Comparison of ENCODE assay signal across 1 cellular context in genomic region chrX:130024127-130024526, GRCh38.
A peak's percentile ranks its signal among the peaks of the same experiment; 100 is the strongest.
TF ChIP-seq lines count a peak whose summit lies in the region.

No MANE protein-coding gene starts in this region.

TF ChIP-seq in K562, 482 proteins besides CTCF, POLR2A, EP300 and RAD21 (continued from another document):
- TF ChIP-seq RBM22 (IDR thresholded peaks at IDR 0.05; ENCODE audit: low read depth, low read length, poor library complexity, severe bottlenecking) (no peak), HNRNPLL (IDR thresholded peaks at IDR 0.05; ENCODE audit: low read depth, low read length, poor library complexity, severe bottlenecking) (no peak), MTA1 (IDR thresholded peaks at IDR 0.05; ENCODE audit: borderline replicate concordance) (no peak), REST (CRISPR knock-in tag; IDR thresholded peaks at IDR 0.05; ENCODE audit: low read depth) (no peak), RFX5 (IDR thresholded peaks at IDR 0.05; ENCODE audit: low read depth, low read length) (no peak), NFIC (IDR thresholded peaks at IDR 0.05) (no peak), GABPB2 (CRISPR knock-in tag; conservative IDR thresholded peaks at IDR 0.05) (no peak), SAFB (IDR thresholded peaks at IDR 0.05; ENCODE audit: borderline replicate concordance, low read depth, low read length) (no peak), ZNF785 (CRISPR knock-in tag; IDR thresholded peaks at IDR 0.05) (no peak), ZSCAN29 (IDR thresholded peaks at IDR 0.05) (no peak), ZEB2 (IDR thresholded peaks at IDR 0.05) (no peak), ZNF75A (CRISPR knock-in tag; IDR thresholded peaks at IDR 0.05) (no peak), PRDM10 (IDR thresholded peaks at IDR 0.05; ENCODE audit: partially characterized antibody) (no peak), ZBTB7A (IDR thresholded peaks at IDR 0.05; ENCODE audit: borderline replicate concordance, control insufficient read depth, low read depth, low read length) (no peak), TCF15 (CRISPR knock-in tag; IDR thresholded peaks at IDR 0.05) (no peak), CBX1 (IDR thresholded peaks at IDR 0.05; ENCODE audit: low read depth) (no peak), NR2C1 (IDR thresholded peaks at IDR 0.05) (no peak), NR2C1 (tag; IDR thresholded peaks at IDR 0.05) (no peak), ZNF445 (CRISPR knock-in tag; IDR thresholded peaks at IDR 0.05; ENCODE audit: low read depth) (no peak), ESRRA (IDR thresholded peaks at IDR 0.05; ENCODE audit: borderline replicate concordance, low read depth) (no peak), ZNF79 (CRISPR knock-in tag; IDR thresholded peaks at IDR 0.05; ENCODE audit: low read depth) (no peak), PRPF4 (IDR thresholded peaks at IDR 0.05; ENCODE audit: insufficient read depth, low read depth, low read length, poor library complexity, severe bottlenecking) (no peak), MTF1 (CRISPR knock-in tag; IDR thresholded peaks at IDR 0.05; ENCODE audit: borderline replicate concordance) (no peak), ZNF224 (CRISPR knock-in tag; IDR thresholded peaks at IDR 0.05) (no peak), SPI1 (IDR thresholded peaks at IDR 0.05; ENCODE audit: borderline replicate concordance, low read depth, low read length) (peak; percentile 94), CBX8 (IDR thresholded peaks at IDR 0.05; ENCODE audit: borderline replicate concordance, extremely low read depth, low read depth, low read length, poor library complexity, severe bottlenecking) (no peak), ZNF507 (tag; conservative IDR thresholded peaks at IDR 0.05) (no peak), ZNF644 (tag; IDR thresholded peaks at IDR 0.05; ENCODE audit: low read depth) (no peak), NUFIP1 (IDR thresholded peaks at IDR 0.05; ENCODE audit: partially characterized antibody) (no peak), BMI1 (IDR thresholded peaks at IDR 0.05; ENCODE audit: low read length) (no peak), ZNF280B (CRISPR knock-in tag; IDR thresholded peaks at IDR 0.05) (no peak), ZNF143 (CRISPR knock-in tag; IDR thresholded peaks at IDR 0.05) (no peak), HDAC2 (IDR thresholded peaks at IDR 0.05) (no peak), SNRNP70 (optimal IDR thresholded peaks at IDR 0.05; ENCODE audit: low read depth, low read length) (no peak), E4F1 (CRISPR knock-in tag; IDR thresholded peaks at IDR 0.05; ENCODE audit: borderline replicate concordance) (no peak), ZNF23 (CRISPR knock-in tag; IDR thresholded peaks at IDR 0.05) (no peak), DPF2 (IDR thresholded peaks at IDR 0.05) (peak; percentile 34; the same call in 1 of the 2 replicates), MITF (IDR thresholded peaks at IDR 0.05) (no peak), ZFP30 (CRISPR knock-in tag; IDR thresholded peaks at IDR 0.05; ENCODE audit: borderline replicate concordance) (no peak), RBM14 (IDR thresholded peaks at IDR 0.05; ENCODE audit: borderline replicate concordance, insufficient read depth, low read depth, low read length) (no peak), RNF2 (IDR thresholded peaks at IDR 0.05) (no peak), ZNF76 (CRISPR knock-in tag; IDR thresholded peaks at IDR 0.05; ENCODE audit: borderline replicate concordance) (no peak)
- TF ChIP-seq, protein P1, sequence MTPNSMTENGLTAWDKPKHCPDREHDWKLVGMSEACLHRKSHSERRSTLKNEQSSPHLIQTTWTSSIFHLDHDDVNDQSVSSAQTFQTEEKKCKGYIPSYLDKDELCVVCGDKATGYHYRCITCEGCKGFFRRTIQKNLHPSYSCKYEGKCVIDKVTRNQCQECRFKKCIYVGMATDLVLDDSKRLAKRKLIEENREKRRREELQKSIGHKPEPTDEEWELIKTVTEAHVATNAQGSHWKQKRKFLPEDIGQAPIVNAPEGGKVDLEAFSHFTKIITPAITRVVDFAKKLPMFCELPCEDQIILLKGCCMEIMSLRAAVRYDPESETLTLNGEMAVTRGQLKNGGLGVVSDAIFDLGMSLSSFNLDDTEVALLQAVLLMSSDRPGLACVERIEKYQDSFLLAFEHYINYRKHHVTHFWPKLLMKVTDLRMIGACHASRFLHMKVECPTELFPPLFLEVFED (CRISPR knock-in tag; conservative IDR thresholded peaks at IDR 0.05): 0 out of 2 replicates have a peak, but pooled peaks have one; percentile 5
- TF ChIP-seq, protein P2, sequence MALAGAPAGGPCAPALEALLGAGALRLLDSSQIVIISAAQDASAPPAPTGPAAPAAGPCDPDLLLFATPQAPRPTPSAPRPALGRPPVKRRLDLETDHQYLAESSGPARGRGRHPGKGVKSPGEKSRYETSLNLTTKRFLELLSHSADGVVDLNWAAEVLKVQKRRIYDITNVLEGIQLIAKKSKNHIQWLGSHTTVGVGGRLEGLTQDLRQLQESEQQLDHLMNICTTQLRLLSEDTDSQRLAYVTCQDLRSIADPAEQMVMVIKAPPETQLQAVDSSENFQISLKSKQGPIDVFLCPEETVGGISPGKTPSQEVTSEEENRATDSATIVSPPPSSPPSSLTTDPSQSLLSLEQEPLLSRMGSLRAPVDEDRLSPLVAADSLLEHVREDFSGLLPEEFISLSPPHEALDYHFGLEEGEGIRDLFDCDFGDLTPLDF (CRISPR knock-in tag; IDR thresholded peaks at IDR 0.05): no peak
